ENCODE assay signal across 26 cellular contexts in the genomic region with DNA sequence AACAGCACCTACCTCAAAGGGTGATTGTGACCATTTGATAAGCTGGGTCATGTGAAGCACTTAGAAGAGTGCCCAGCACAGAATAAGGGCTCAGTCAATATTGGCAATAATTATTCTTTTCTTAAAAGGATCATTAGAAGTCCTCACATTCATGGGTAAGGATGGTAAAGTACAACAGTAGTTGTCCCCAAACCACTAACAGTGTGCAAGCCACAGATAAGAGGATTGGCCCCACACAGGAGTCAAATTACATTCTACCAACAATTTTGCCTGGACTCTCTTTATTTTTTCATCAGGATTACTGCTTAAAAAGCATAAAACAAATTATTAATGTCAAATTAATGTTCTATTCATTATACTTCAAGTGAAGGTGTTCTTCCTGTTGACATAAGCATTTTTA.
"Had no signal": no experiment of that assay in that cellular context is flagged by ENCODE, and none has a peak within 500 bp of the region (broad histone marks: within the 10 kb centered on the region; RNA-seq: fewer than 3 reads in every experiment).

No MANE protein-coding gene starts in this region.

- DNase-seq: activated CD4-positive, alpha-beta T cell treated with anti-CD3 and anti-CD28 coated beads for 48 hours; activated CD4-positive, alpha-beta T cell treated with anti-CD3 and anti-CD28 coated beads, Interleukin-2, amount 50 U/mL, for 4 hours; activated CD4-positive, CD25-positive, alpha-beta regulatory T cell treated with anti-CD3 and anti-CD28 coated beads, Interleukin-2, amount 50 U/mL, for 72 hours; activated CD8-positive, alpha-beta memory T cell treated with anti-CD3 and anti-CD28 coated beads, Interleukin-2, amount 50 U/mL, for 48 hours; activated CD8-positive, alpha-beta T cell treated with anti-CD3 and anti-CD28 coated beads, Interleukin-2, amount 10 ng/mL, durations not matched to agents 7 days and 5 days; activated naive CD4-positive, alpha-beta T cell treated with anti-CD3 and anti-CD28 coated beads, Interleukin-2, amount 50 U/mL, for 16 hours; activated T-cell treated with anti-CD3 and anti-CD28 coated beads, Interleukin-2, amount 50 U/mL, for 1 hour; amniotic stem cell; body of pancreas; central memory CD4-positive, alpha-beta T cell; cortex of kidney; KBM-7; MV-4-11; NCI-H1092 treated with DMSO at 0.1 percent for 48 hours; NCI-H1417 treated with DMSO at 0.1 percent for 48 hours; NCI-H1694; NCI-H2029; NCI-H2107; NCI-H524 treated with DMSO at 0.1 percent for 48 hours; NCI-H82; PC-9; SHP77 treated with DMSO at 0.1 percent for 48 hours; T-helper 17 cell; T-helper 9 cell had no signal

- ATAC-seq: activated CD8-positive, alpha-beta T cell treated with anti-CD3 and anti-CD28 coated beads, Interleukin-2, amount 10 ng/mL, durations not matched to agents 7 days and 5 days; body of pancreas; T-helper 17 cell; WTC11 had no signal

- H3K27me3 ChIP-seq: ascending aorta, body of pancreas had no signal

- H3K27ac Mint-ChIP-seq: activated CD8-positive, alpha-beta T cell treated with anti-CD3 and anti-CD28 coated beads, Interleukin-2, amount 10 ng/mL, durations not matched to agents 7 days and 5 days; T-helper 17 cell; WTC11 had no signal

- H3K36me3 ChIP-seq: ascending aorta had no signal

- H3K4me3 ChIP-seq: ascending aorta, body of pancreas, PC-9 had no signal

- H3K4me1 Mint-ChIP-seq: T-helper 17 cell had no signal

- H3K4me1 ChIP-seq: ascending aorta, body of pancreas had no signal

- H3K4me2 ChIP-seq: PC-9 had no signal

- H3K4me3 Mint-ChIP-seq: activated CD8-positive, alpha-beta T cell treated with anti-CD3 and anti-CD28 coated beads, Interleukin-2, amount 10 ng/mL, durations not matched to agents 7 days and 5 days; T-helper 17 cell; WTC11 had no signal

- H3K9me3 ChIP-seq: ascending aorta, body of pancreas had no signal
